ENCODE assay signal across 1 cellular context in genomic region chr2:76506538-76506937, GRCh38.
TF ChIP-seq lines count a peak whose summit lies in the region.

No MANE protein-coding gene starts in this region.

TF ChIP-seq in HepG2, 621 proteins besides CTCF, POLR2A, EP300 and RAD21 (continued from another document):
- TF ChIP-seq GMEB2 (CRISPR knock-in tag; IDR thresholded peaks at IDR 0.05; ENCODE audit: low read depth) (no peak), MAFK (conservative IDR thresholded peaks at IDR 0.05 in 1 of 2, IDR thresholded peaks at IDR 0.05 in 1 of 2; ENCODE audit: low read length in 2 of 2) (peak; percentile 3 to 19; a peak in 1 of 4 replicates), CREB1 (IDR thresholded peaks at IDR 0.05) (peak; percentile 64; the same call in 1 of the 2 replicates), CREB1 (CRISPR knock-in tag; IDR thresholded peaks at IDR 0.05) (no peak), ZNF382 (CRISPR knock-in tag; IDR thresholded peaks at IDR 0.05; ENCODE audit: borderline replicate concordance) (no peak)
TF ChIP-seq in HepG2: peak in this region for 2.
